14 cellular contexts compared by ENCODE assay signal in genomic region chr2:45353879-45354278, GRCh38.
DNase-seq lines count a peak whose midpoint lies in the region; TF ChIP-seq lines count a peak whose summit lies in the region.
"Had no signal": no experiment of that assay in that cellular context is flagged by ENCODE, and none has a peak within 500 bp of the region (broad histone marks: within the 10 kb centered on the region; RNA-seq: fewer than 3 reads in every experiment).

No MANE protein-coding gene starts in this region.

- intact Hi-C loops in colonic mucosa (cut with DNase I) = no loop called here

- no peaks in the 10 kb centered on the region for H3K4me1 ChIP-seq in colonic mucosa
- no peaks in the 10 kb centered on the region for H3K4me1 ChIP-seq in effector memory CD4-positive, alpha-beta T cell (ENCODE audit: control insufficient read depth, insufficient read depth, low read length, poor library complexity, severe bottlenecking)

- DNase-seq in AG08395 (ENCODE audit: low spot score) (peak; percentile 88), HT-29 (ENCODE audit: low spot score) (peak; percentile 36), astrocyte of the spinal cord (ENCODE audit: low read depth, low spot score) (peak; percentile 99), kidney epithelial cell (ENCODE audit: low read depth) (peak; percentile 90), colonic mucosa (no peak), middle frontal gyrus (ENCODE audit: extremely low spot score, low spot score) (no peak), T-helper 2 cell (no peak)
- no peak for DNase-seq in effector memory CD4-positive, alpha-beta T cell
- DNase-seq: activated T-cell treated with anti-CD3 and anti-CD28 coated beads, Interleukin-2, amount 50 U/mL, for 24 hours; cerebellar nuclear complex; hippocampal formation; NCI-H1694 treated with DMSO at 0.1 percent for 48 hours; stimulated activated CD8-positive, alpha-beta memory T cell treated with anti-CD3 and anti-CD28 coated beads, Interleukin-4, amount 100 ng/mL, for 48 hours had no signal

- no peaks in the 10 kb centered on the region for H3K36me3 ChIP-seq in kidney epithelial cell (ENCODE audit: control insufficient read depth, insufficient read depth, low read length)
- no peaks in the 10 kb centered on the region for H3K36me3 ChIP-seq in colonic mucosa
- H3K36me3 ChIP-seq in effector memory CD4-positive, alpha-beta T cell (ENCODE audit: control insufficient read depth, insufficient read depth, low read length) = no peaks in the 10 kb centered on the region

- TF ChIP-seq CTCF in astrocyte of the spinal cord (IDR thresholded peaks at IDR 0.05; ENCODE audit: low read depth, low read length) (no peak), kidney epithelial cell (IDR thresholded peaks at IDR 0.05; ENCODE audit: insufficient read depth, low read length, poor library complexity, severe bottlenecking) (no peak), colonic mucosa (IDR thresholded peaks at IDR 0.05) (no peak)

- in situ Hi-C loops in astrocyte of the spinal cord (cut with HindIII; ENCODE audit: low sequenced_read_pairs) = no loop called here

- no peak overlapping the region for H3K4me3 ChIP-seq in astrocyte of the spinal cord (ENCODE audit: low read depth, low read length)
- no peak overlapping the region for H3K4me3 ChIP-seq in kidney epithelial cell (ENCODE audit: low read depth, low read length)
- H3K4me3 ChIP-seq in colonic mucosa = no peak overlapping the region
- no peak overlapping the region for H3K4me3 ChIP-seq in effector memory CD4-positive, alpha-beta T cell (ENCODE audit: insufficient read depth, low read depth, low read length, poor library complexity, severe bottlenecking)
- H3K4me3 ChIP-seq: skin epidermis had no signal

- H3K27ac ChIP-seq in colonic mucosa = no peak overlapping the region
- H3K27ac ChIP-seq in effector memory CD4-positive, alpha-beta T cell (ENCODE audit: insufficient read depth, low read length, poor library complexity, severe bottlenecking) = no peak overlapping the region
- H3K27ac ChIP-seq: skin epidermis had no signal

- H3K9ac ChIP-seq in colonic mucosa (ENCODE audit: low read depth in 2 of 2, low read length in 2 of 2) = no peak overlapping the region

- H3K27me3 ChIP-seq in kidney epithelial cell (ENCODE audit: control insufficient read depth, insufficient read depth, low read length) = no peaks in the 10 kb centered on the region
- H3K27me3 ChIP-seq in colonic mucosa = no peaks in the 10 kb centered on the region
- H3K27me3 ChIP-seq in effector memory CD4-positive, alpha-beta T cell (replicated peaks; ENCODE audit: control insufficient read depth, insufficient read depth, low read length, poor library complexity, severe bottlenecking) = no peaks in the 10 kb centered on the region

- H3K9me3 ChIP-seq in colonic mucosa = no peaks in the 10 kb centered on the region
- H3K9me3 ChIP-seq in effector memory CD4-positive, alpha-beta T cell (ENCODE audit: control insufficient read depth, low read length) = no peaks in the 10 kb centered on the region

Comparison
In these comparisons a context has a peak if more than half of its experiments do, and no peak if none do; other contexts are left out.
1. DNase-seq: peak in AG08395 (single experiment), HT-29 (single experiment), astrocyte of the spinal cord (single experiment) and kidney epithelial cell (single experiment); none in colonic mucosa (single experiment), effector memory CD4-positive, alpha-beta T cell (0 of 3), middle frontal gyrus (single experiment) and T-helper 2 cell (0 of 5).